In genomic region chr3:25603703-25604102, GRCh38 we compare ENCODE assay signal across 10 cellular contexts.
DNase-seq lines count a peak whose midpoint lies in the region; ATAC-seq, FAIRE-seq and TF ChIP-seq lines count a peak whose summit lies in the region.
"Had no signal": no experiment of that assay in that cellular context is flagged by ENCODE, and none has a peak within 500 bp of the region (broad histone marks: within the 10 kb centered on the region; RNA-seq: fewer than 3 reads in every experiment).

No MANE protein-coding gene starts in this region.

- H3K9ac ChIP-seq in GM23248 = no peak overlapping the region

- DNase-seq in GM23248 (peak; percentile 48), SK-MEL-5 (ENCODE audit: low read depth, low spot score) (peak; percentile 39), Right ventricle myocardium superior (no peak), gastrocnemius medialis (peak; percentile 29 to 50), RCC 7860 (ENCODE audit: low spot score) (no peak), D341Med (ENCODE audit: low spot score) (no peak)
- DNase-seq: NCI-H1930 had no signal

- peak; percentile 91 for ATAC-seq in Right ventricle myocardium superior (ENCODE audit: poor library complexity)
- ATAC-seq in gastrocnemius medialis = peak; percentile 62 to 96
- no peak for ATAC-seq in GM18505 (IDR thresholded peaks at IDR 0.05; ENCODE audit: unreplicated experiment)
- no peak for ATAC-seq in HG03095 (IDR thresholded peaks at IDR 0.05; ENCODE audit: unreplicated experiment)

- H3K4me1 ChIP-seq in GM23248 (ENCODE audit: insufficient read depth) = peaks cover 22% of the 10 kb centered on the region
- peaks cover 10 to 17% of the 10 kb centered on the region in 2 donors for H3K4me1 ChIP-seq in gastrocnemius medialis
- H3K4me1 ChIP-seq: vagina had no signal

- intact Hi-C loops in Right ventricle myocardium superior (cut with DNase I) (no loop called here), gastrocnemius medialis (cut with DNase I; ENCODE audit: low total_unique reads) (no loop called here)

- H4K20me1 ChIP-seq in GM23248 (ENCODE audit: insufficient read depth) = no peaks in the 10 kb centered on the region; the same call in 1 of the 2 replicates

- peaks cover 48% of the 10 kb centered on the region for H3K36me3 ChIP-seq in GM23248 (ENCODE audit: low read depth)
- H3K36me3 ChIP-seq in gastrocnemius medialis = peaks cover 0 to 37% of the 10 kb centered on the region in 2 donors

- no peaks in the 10 kb centered on the region for H3K9me2 ChIP-seq in GM23248 (ENCODE audit: insufficient read depth)

- TF ChIP-seq POLR2A in gastrocnemius medialis (IDR thresholded peaks at IDR 0.05) (no peak), GM18505 (IDR thresholded peaks at IDR 0.05; ENCODE audit: borderline replicate concordance, extremely low read depth, insufficient read depth, insufficient read length) (no peak)

- no peak for TF ChIP-seq CTCF in gastrocnemius medialis (IDR thresholded peaks at IDR 0.05 in 4 of 5, conservative IDR thresholded peaks at IDR 0.05 in 1 of 5)

- H3K27ac ChIP-seq in GM23248 (peak overlapping the region; percentile 60), gastrocnemius medialis (peak overlapping the region; percentile 42 to 67 (median 58))
- H3K27ac ChIP-seq: vagina had no signal

- H3K4me3 ChIP-seq in GM23248 = no peak overlapping the region
- H3K4me3 ChIP-seq in gastrocnemius medialis = no peak overlapping the region
- H3K4me3 ChIP-seq: vagina had no signal

- peak overlapping the region; percentile 36 for H3K4me2 ChIP-seq in GM23248 (ENCODE audit: unreplicated experiment)

- in situ Hi-C loops in GM23248 (cut with MboI) (no loop called here), SK-MEL-5 (cut with HindIII; ENCODE audit: low pct_unique_long_range_greater_than_20kb, low sequenced_read_pairs) (no loop called here), gastrocnemius medialis (cut with MboI; ENCODE audit: low sequenced_read_pairs in 4 of 4) (no loop called here)

- H3F3A ChIP-seq in GM23248 (ENCODE audit: insufficient read depth) = peaks cover 39% of the 10 kb centered on the region

- no peak for FAIRE-seq in RCC 7860 (lab: Jason Lieb, UNC)

- WGBS in GM23248 (ENCODE audit: low coverage in 1 of 2, low lambda C conversion rate in 2 of 2, missing lambda C conversion rate in 2 of 2), 2 experiments = 14 to 18% methylated on average over 1 of the region's 1 CpG

- H3K79me2 ChIP-seq in GM23248 (ENCODE audit: insufficient read depth) = no peaks in the 10 kb centered on the region

- H3K9me3 ChIP-seq in GM23248 (ENCODE audit: low read depth) = no peaks in the 10 kb centered on the region
- H3K9me3 ChIP-seq in gastrocnemius medialis = no peaks in the 10 kb centered on the region
- H3K9me3 ChIP-seq: vagina had no signal

- H2AFZ ChIP-seq in GM23248 = no peak overlapping the region

- H3K27me3 ChIP-seq in GM23248 (replicated peaks; ENCODE audit: insufficient read depth) (no peaks in the 10 kb centered on the region), gastrocnemius medialis (no peaks in the 10 kb centered on the region)
- H3K27me3 ChIP-seq: vagina had no signal

Comparison
In these comparisons a context has a peak if more than half of its experiments do, and no peak if none do; other contexts are left out.
1. DNase-seq: peak in GM23248 (single experiment), SK-MEL-5 (single experiment) and gastrocnemius medialis (2 of 2); none in Right ventricle myocardium superior (single experiment), RCC 7860 (single experiment) and D341Med (single experiment).
2. ATAC-seq: peak in Right ventricle myocardium superior (single experiment) and gastrocnemius medialis (2 of 2); none in GM18505 (single experiment) and HG03095 (single experiment).